Comparison of ENCODE assay signal across 12 cellular contexts in genomic region chr20:1669304-1669703, GRCh38. TPM values are rescaled to one million over a fixed set of nuclear protein-coding genes. Genes with fewer than 3 reads are reported as not detected.
DNase-seq lines count a peak whose midpoint lies in the region; ATAC-seq and TF ChIP-seq lines count a peak whose summit lies in the region.
"Had no signal": no experiment of that assay in that cellular context is flagged by ENCODE, and none has a peak within 500 bp of the region (broad histone marks: within the 10 kb centered on the region; RNA-seq: fewer than 3 reads in every experiment).

No MANE protein-coding gene starts in this region.

- peak overlapping the region; percentile 92 to 98 (median 94) for H3K27ac Mint-ChIP-seq in CD4-positive, CD25-positive, alpha-beta regulatory T cell
- H3K27ac Mint-ChIP-seq in activated naive CD8-positive, alpha-beta T cell treated with anti-CD3 and anti-CD28 coated beads, Interleukin-2, amount 10 ng/mL, durations not matched to agents 7 days and 5 days = peak overlapping the region; percentile 0

- H3K79me2 ChIP-seq in osteoblast (ENCODE audit: insufficient read depth, low read length) = no peaks in the 10 kb centered on the region

- H4K20me1 ChIP-seq in osteoblast (ENCODE audit: insufficient read depth, low read length) = no peaks in the 10 kb centered on the region

- H3K36me3 Mint-ChIP-seq in CD4-positive, CD25-positive, alpha-beta regulatory T cell = peaks cover 29% of the 10 kb centered on the region
- H3K36me3 Mint-ChIP-seq in activated naive CD8-positive, alpha-beta T cell treated with anti-CD3 and anti-CD28 coated beads, Interleukin-2, amount 10 ng/mL, durations not matched to agents 7 days and 5 days = peaks cover 44% of the 10 kb centered on the region

- peaks cover 80% of the 10 kb centered on the region for H3K4me1 ChIP-seq in CD4-positive, CD25-positive, alpha-beta regulatory T cell (ENCODE audit: control insufficient read depth, insufficient read depth, low read length, poor library complexity, severe bottlenecking)
- H3K4me1 ChIP-seq in osteoblast (ENCODE audit: insufficient read depth, low read length) = no peaks in the 10 kb centered on the region
- H3K4me1 ChIP-seq: suprapubic skin had no signal

- POLR2A ChIA-PET in activated naive CD8-positive, alpha-beta T cell treated with anti-CD3 and anti-CD28 coated beads, Interleukin-2, amount 10 ng/mL, durations not matched to agents 7 days and 5 days (lab: Charles Lee) = interaction anchor here (1.3 to 1.5 kb wide), 2 partner anchors 14 to 16 kb away, joined by 4 to 6 read pairs; no protein-coding TSS in a partner anchor

- H3K27me3 ChIP-seq in CD4-positive, CD25-positive, alpha-beta regulatory T cell (ENCODE audit: control insufficient read depth, insufficient read depth, low read length) = no peaks in the 10 kb centered on the region
- peaks cover 3% of the 10 kb centered on the region for H3K27me3 ChIP-seq in osteoblast (ENCODE audit: insufficient read depth, low read length)

- TF ChIP-seq CTCF in osteoblast (IDR thresholded peaks at IDR 0.05; ENCODE audit: extremely low read depth, low read depth, low read length) = no peak

- DNase-seq in CD4-positive, CD25-positive, alpha-beta regulatory T cell = no peak
- DNase-seq in GM04503 (ENCODE audit: low read depth) = peak; percentile 11
- DNase-seq in activated naive CD8-positive, alpha-beta T cell treated with anti-CD3 and anti-CD28 coated beads, Interleukin-2, amount 10 ng/mL, durations not matched to agents 7 days and 5 days = no peak
- peak; percentile 8 for DNase-seq in osteoblast (ENCODE audit: insufficient read length, low spot score, missing footprints)
- DNase-seq in amniotic stem cell (lab: John Stamatoyannopoulos, UW) = no peak
- no peak for DNase-seq in NCI-H1694 treated with DMSO at 0.1 percent for 48 hours (lab: John Stamatoyannopoulos, UW)
- no peak for DNase-seq in HCEC 1CT
- DNase-seq: NCI-H1436 treated with DMSO at 0.1 percent for 48 hours, NCI-H524, T1000 had no signal

- H3K9me3 ChIP-seq in CD4-positive, CD25-positive, alpha-beta regulatory T cell (ENCODE audit: control insufficient read depth in 2 of 2, low read length in 2 of 2) = no peaks in the 10 kb centered on the region
- no peaks in the 10 kb centered on the region for H3K9me3 ChIP-seq in osteoblast (ENCODE audit: low read depth, low read length)
- H3K9me3 ChIP-seq: suprapubic skin had no signal

- H3K4me2 ChIP-seq in osteoblast (ENCODE audit: insufficient read depth, low read length) = no peak overlapping the region

- peak overlapping the region in 2 of 4 donors; percentile 27 to 42 for H3K4me3 Mint-ChIP-seq in CD4-positive, CD25-positive, alpha-beta regulatory T cell
- no peak overlapping the region for H3K4me3 Mint-ChIP-seq in activated naive CD8-positive, alpha-beta T cell treated with anti-CD3 and anti-CD28 coated beads, Interleukin-2, amount 10 ng/mL, durations not matched to agents 7 days and 5 days

- no peaks in the 10 kb centered on the region for H3K27me3 Mint-ChIP-seq in CD4-positive, CD25-positive, alpha-beta regulatory T cell
- H3K27me3 Mint-ChIP-seq in activated naive CD8-positive, alpha-beta T cell treated with anti-CD3 and anti-CD28 coated beads, Interleukin-2, amount 10 ng/mL, durations not matched to agents 7 days and 5 days = no peaks in the 10 kb centered on the region

- peak overlapping the region; percentile 5 for H3K27ac ChIP-seq in CD4-positive, CD25-positive, alpha-beta regulatory T cell (ENCODE audit: insufficient read depth, low read length, poor library complexity, severe bottlenecking)
- no peak overlapping the region for H3K27ac ChIP-seq in osteoblast (ENCODE audit: low read depth, low read length)
- H3K27ac ChIP-seq: suprapubic skin had no signal

- ATAC-seq in CD4-positive, CD25-positive, alpha-beta regulatory T cell (ENCODE audit: low read depth in 2 of 2) = no peak
- ATAC-seq in activated naive CD8-positive, alpha-beta T cell treated with anti-CD3 and anti-CD28 coated beads, Interleukin-2, amount 10 ng/mL, durations not matched to agents 7 days and 5 days (ENCODE audit: low read depth) = no peak

- H3K36me3 ChIP-seq in CD4-positive, CD25-positive, alpha-beta regulatory T cell (ENCODE audit: control insufficient read depth, insufficient read depth, low read length) = no peaks in the 10 kb centered on the region
- H3K36me3 ChIP-seq in osteoblast (ENCODE audit: insufficient read depth, low read length) = no peaks in the 10 kb centered on the region
- H3K36me3 ChIP-seq: suprapubic skin had no signal

- no peak overlapping the region for H2AFZ ChIP-seq in osteoblast (ENCODE audit: low read length)

- H3K9me3 Mint-ChIP-seq in CD4-positive, CD25-positive, alpha-beta regulatory T cell = no peaks in the 10 kb centered on the region
- no peaks in the 10 kb centered on the region for H3K9me3 Mint-ChIP-seq in activated naive CD8-positive, alpha-beta T cell treated with anti-CD3 and anti-CD28 coated beads, Interleukin-2, amount 10 ng/mL, durations not matched to agents 7 days and 5 days

- peaks cover 27 to 99% (median 76%) of the 10 kb centered on the region in 4 donors for H3K4me1 Mint-ChIP-seq in CD4-positive, CD25-positive, alpha-beta regulatory T cell
- peaks cover 79% of the 10 kb centered on the region for H3K4me1 Mint-ChIP-seq in activated naive CD8-positive, alpha-beta T cell treated with anti-CD3 and anti-CD28 coated beads, Interleukin-2, amount 10 ng/mL, durations not matched to agents 7 days and 5 days

- no peak overlapping the region for H3K4me3 ChIP-seq in CD4-positive, CD25-positive, alpha-beta regulatory T cell (ENCODE audit: low read depth, low read length)
- no peak overlapping the region for H3K4me3 ChIP-seq in osteoblast (ENCODE audit: insufficient read depth, low read length)
- H3K4me3 ChIP-seq: suprapubic skin had no signal

RNA-seq across cellular contexts. Expression of gene SIRPG, which starts 11.7 kb away (rescaled TPM):
- total RNA-seq in CD4-positive, CD25-positive, alpha-beta regulatory T cell = 49.6 TPM
- polyA plus RNA-seq in CD4-positive, CD25-positive, alpha-beta regulatory T cell = 100 to 1,000 TPM; 184 to 240 (median 197) TPM
- 100 to 1,000 TPM in 1 of 2 experiments, 10 to 100 TPM in 1; 98.7 to 100 TPM for total RNA-seq in activated naive CD8-positive, alpha-beta T cell treated with anti-CD3 and anti-CD28 coated beads, Interleukin-2, amount 10 ng/mL, durations not matched to agents 7 days and 5 days
- not detected in 2 replicates for total RNA-seq in osteoblast
- total RNA-seq: dermis microvascular lymphatic vessel endothelial cell, suprapubic skin had no signal

RNA-seq across cellular contexts. Expression of gene SIRPB1, which starts 49.5 kb away (rescaled TPM):
- total RNA-seq in CD4-positive, CD25-positive, alpha-beta regulatory T cell = 2.4 TPM
- 10 to 100 TPM in 1 of 4 donors, 1 to 10 TPM in 1, under 1 TPM in 2; 0.73 to 12.8 (median 3.5) TPM for polyA plus RNA-seq in CD4-positive, CD25-positive, alpha-beta regulatory T cell
- total RNA-seq in activated naive CD8-positive, alpha-beta T cell treated with anti-CD3 and anti-CD28 coated beads, Interleukin-2, amount 10 ng/mL, durations not matched to agents 7 days and 5 days = 1 to 10 TPM; 6.5 to 9.6 TPM
- total RNA-seq in osteoblast = 0.72 and 1.2 TPM in 2 replicates

Comparison
In these comparisons a context has a peak if more than half of its experiments do, and no peak if none do; other contexts are left out.
1. DNase-seq: peak in GM04503 (single experiment) and osteoblast (single experiment); none in CD4-positive, CD25-positive, alpha-beta regulatory T cell (0 of 3), activated naive CD8-positive, alpha-beta T cell treated with anti-CD3 and anti-CD28 coated beads, Interleukin-2, amount 10 ng/mL, durations not matched to agents 7 days and 5 days (single experiment), amniotic stem cell (single experiment), NCI-H1694 treated with DMSO at 0.1 percent for 48 hours (single experiment) and HCEC 1CT (single experiment).
2. RNA of gene SIRPG, which starts 11.7 kb away (total RNA-seq): 98.7 to 100 TPM in activated naive CD8-positive, alpha-beta T cell treated with anti-CD3 and anti-CD28 coated beads, Interleukin-2, amount 10 ng/mL, durations not matched to agents 7 days and 5 days and 49.6 TPM in CD4-positive, CD25-positive, alpha-beta regulatory T cell (single experiment); not detected in osteoblast; every median in the first group is over 10 times any median in the second.